ENCODE assay signal across 18 cellular contexts in genomic region chr16:27190316-27190871, GRCh38.
"Had no signal": no experiment of that assay in that cellular context is flagged by ENCODE, and none has a peak within 500 bp of the region (broad histone marks: within the 10 kb centered on the region; RNA-seq: fewer than 3 reads in every experiment).

No MANE protein-coding gene starts in this region.

- FAIRE-seq: HTR-8/SVneo had no signal

- DNase-seq: Kasumi-1, KG1, NCI-H1436, NCI-H187, NCI-H2029, NCI-H2081 treated with DMSO at 0.1 percent for 48 hours, NCI-H226, NCI-H446, NCI-H510A, NCI-H524 treated with DMSO at 0.1 percent for 48 hours, NCI-H774, PC-3, SK-N-SH, SW 1271, T-cell had no signal

- H3K9ac ChIP-seq: SK-N-SH had no signal

- H3K27ac ChIP-seq: HL-60, RWPE1 had no signal

- ATAC-seq: PC-3, T-cell had no signal

- H3K4me2 ChIP-seq: SK-N-SH had no signal

- H3K9me3 ChIP-seq: SK-N-SH had no signal
